8 cellular contexts compared by ENCODE assay signal in genomic region chr18:48230459-48231113, GRCh38.
DNase-seq lines count a peak whose midpoint lies in the region; ATAC-seq and TF ChIP-seq lines count a peak whose summit lies in the region.

No MANE protein-coding gene starts in this region.

- H3K27ac ChIP-seq in MM.1S (ENCODE audit: low read length) (no peak overlapping the region), osteoblast (ENCODE audit: low read depth, low read length) (no peak overlapping the region)

- DNase-seq in activated CD8-positive, alpha-beta memory T cell treated with anti-CD3 and anti-CD28 coated beads, Interleukin-2, amount 10 ng/mL, durations not matched to agents 7 days and 5 days, result peak; percentile 53
- no peak for DNase-seq in activated CD8-positive, alpha-beta memory T cell treated with anti-CD3 and anti-CD28 coated beads for 24 hours
- peak; percentile 61 for DNase-seq in MM.1S
- DNase-seq in SHP77 treated with DMSO at 0.1 percent for 48 hours (lab: John Stamatoyannopoulos, UW), result peak; percentile 64
- DNase-seq in fibroblast of gingiva (ENCODE audit: low read depth), result peak; percentile 14
- peak; percentile 90 for DNase-seq in osteoblast (ENCODE audit: insufficient read length, low spot score, missing footprints)
- no peak for DNase-seq in inferior parietal cortex (ENCODE audit: extremely low spot score)
- no peak for DNase-seq in stimulated activated effector memory CD8-positive, alpha-beta T cell treated with anti-CD3 and anti-CD28 coated beads, Interleukin-12 subunit alpha, Interleukin-12 subunit beta, amount 100 ng/mL, for 72 hours (ENCODE audit: low spot score in 2 of 2)

- H3K4me1 Mint-ChIP-seq in activated CD8-positive, alpha-beta memory T cell treated with anti-CD3 and anti-CD28 coated beads, Interleukin-2, amount 10 ng/mL, durations not matched to agents 7 days and 5 days, result peaks cover 34% of the 10 kb centered on the region
- H3K4me1 Mint-ChIP-seq in stimulated activated effector memory CD8-positive, alpha-beta T cell treated with anti-CD3 and anti-CD28 coated beads, Interleukin-12 subunit alpha, Interleukin-12 subunit beta, amount 100 ng/mL, for 72 hours, result peaks cover 21% of the 10 kb centered on the region

- H3K36me3 Mint-ChIP-seq in activated CD8-positive, alpha-beta memory T cell treated with anti-CD3 and anti-CD28 coated beads, Interleukin-2, amount 10 ng/mL, durations not matched to agents 7 days and 5 days, result no peaks in the 10 kb centered on the region
- H3K36me3 Mint-ChIP-seq in stimulated activated effector memory CD8-positive, alpha-beta T cell treated with anti-CD3 and anti-CD28 coated beads, Interleukin-12 subunit alpha, Interleukin-12 subunit beta, amount 100 ng/mL, for 72 hours, result no peaks in the 10 kb centered on the region

- no peaks in the 10 kb centered on the region for H3K9me3 Mint-ChIP-seq in activated CD8-positive, alpha-beta memory T cell treated with anti-CD3 and anti-CD28 coated beads, Interleukin-2, amount 10 ng/mL, durations not matched to agents 7 days and 5 days (ENCODE audit: low read depth)
- no peaks in the 10 kb centered on the region for H3K9me3 Mint-ChIP-seq in stimulated activated effector memory CD8-positive, alpha-beta T cell treated with anti-CD3 and anti-CD28 coated beads, Interleukin-12 subunit alpha, Interleukin-12 subunit beta, amount 100 ng/mL, for 72 hours

- CTCF ChIA-PET in activated CD8-positive, alpha-beta memory T cell treated with anti-CD3 and anti-CD28 coated beads, Interleukin-2, amount 10 ng/mL, durations not matched to agents 7 days and 5 days (lab: Charles Lee), result interaction anchor here (0.7 to 4.0 kb wide), 3 partner anchors 69 to 226 kb away, joined by 3 to 25 read pairs (median 5); no protein-coding TSS in a partner anchor

- H3K36me3 ChIP-seq in MM.1S (replicated peaks; ENCODE audit: insufficient read depth, low read length) (no peaks in the 10 kb centered on the region), osteoblast (ENCODE audit: insufficient read depth, low read length) (no peaks in the 10 kb centered on the region)

- 0 out of 2 replicates have a peak overlapping the region, but pooled peaks have one; percentile 17 for H2AFZ ChIP-seq in MM.1S (ENCODE audit: low read length)
- H2AFZ ChIP-seq in osteoblast (ENCODE audit: low read length), result no peak overlapping the region

- H3K27ac Mint-ChIP-seq in activated CD8-positive, alpha-beta memory T cell treated with anti-CD3 and anti-CD28 coated beads, Interleukin-2, amount 10 ng/mL, durations not matched to agents 7 days and 5 days, result no peak overlapping the region
- H3K27ac Mint-ChIP-seq in stimulated activated effector memory CD8-positive, alpha-beta T cell treated with anti-CD3 and anti-CD28 coated beads, Interleukin-12 subunit alpha, Interleukin-12 subunit beta, amount 100 ng/mL, for 72 hours, result no peak overlapping the region

- no peaks in the 10 kb centered on the region for H4K20me1 ChIP-seq in MM.1S (ENCODE audit: insufficient read depth, low read length)
- H4K20me1 ChIP-seq in osteoblast (ENCODE audit: insufficient read depth, low read length), result no peaks in the 10 kb centered on the region

- no peak overlapping the region for H3K9ac ChIP-seq in MM.1S (ENCODE audit: low read length)

- H3K9me3 ChIP-seq in MM.1S (replicated peaks; ENCODE audit: insufficient read depth, low read length) (no peaks in the 10 kb centered on the region), osteoblast (ENCODE audit: low read depth, low read length) (no peaks in the 10 kb centered on the region)

- TF ChIP-seq CTCF in MM.1S (IDR thresholded peaks at IDR 0.05; ENCODE audit: low read length) (peak; percentile 67), osteoblast (IDR thresholded peaks at IDR 0.05; ENCODE audit: extremely low read depth, low read depth, low read length) (peak; percentile 73)

- no peak overlapping the region for H3K4me2 ChIP-seq in MM.1S (ENCODE audit: low read depth, low read length)
- H3K4me2 ChIP-seq in osteoblast (ENCODE audit: insufficient read depth, low read length), result no peak overlapping the region

- ATAC-seq in activated CD8-positive, alpha-beta memory T cell treated with anti-CD3 and anti-CD28 coated beads, Interleukin-2, amount 10 ng/mL, durations not matched to agents 7 days and 5 days, result no peak
- ATAC-seq in stimulated activated effector memory CD8-positive, alpha-beta T cell treated with anti-CD3 and anti-CD28 coated beads, Interleukin-12 subunit alpha, Interleukin-12 subunit beta, amount 100 ng/mL, for 72 hours, result no peak

- H3K4me3 ChIP-seq in MM.1S (ENCODE audit: low read length), result no peak overlapping the region
- H3K4me3 ChIP-seq in osteoblast (ENCODE audit: insufficient read depth, low read length), result no peak overlapping the region

- H3F3A ChIP-seq in MM.1S (ENCODE audit: insufficient read depth, low read length), result 0 out of 2 replicates have a peak, but pooled peaks cover 13% of the 10 kb centered on the region

- H3K79me2 ChIP-seq in MM.1S (ENCODE audit: low read length), result no peaks in the 10 kb centered on the region
- H3K79me2 ChIP-seq in osteoblast (ENCODE audit: insufficient read depth, low read length), result no peaks in the 10 kb centered on the region

- no peaks in the 10 kb centered on the region for H3K27me3 ChIP-seq in MM.1S (replicated peaks; ENCODE audit: insufficient read depth, low read length)
- peaks cover 11% of the 10 kb centered on the region for H3K27me3 ChIP-seq in osteoblast (ENCODE audit: insufficient read depth, low read length)

- peaks cover 15% of the 10 kb centered on the region for H3K27me3 Mint-ChIP-seq in activated CD8-positive, alpha-beta memory T cell treated with anti-CD3 and anti-CD28 coated beads, Interleukin-2, amount 10 ng/mL, durations not matched to agents 7 days and 5 days

- H3K4me1 ChIP-seq in MM.1S (ENCODE audit: low read length) (peaks cover 21% of the 10 kb centered on the region), osteoblast (ENCODE audit: insufficient read depth, low read length) (no peaks in the 10 kb centered on the region)

- no peaks in the 10 kb centered on the region for H3K9me2 ChIP-seq in MM.1S (replicated peaks; ENCODE audit: insufficient read depth, low read length)

- H3K4me3 Mint-ChIP-seq in activated CD8-positive, alpha-beta memory T cell treated with anti-CD3 and anti-CD28 coated beads, Interleukin-2, amount 10 ng/mL, durations not matched to agents 7 days and 5 days, result no peak overlapping the region
- no peak overlapping the region for H3K4me3 Mint-ChIP-seq in stimulated activated effector memory CD8-positive, alpha-beta T cell treated with anti-CD3 and anti-CD28 coated beads, Interleukin-12 subunit alpha, Interleukin-12 subunit beta, amount 100 ng/mL, for 72 hours

Comparison
In these comparisons a context has a peak if more than half of its experiments do, and no peak if none do; other contexts are left out.
1. DNase-seq: peak in activated CD8-positive, alpha-beta memory T cell treated with anti-CD3 and anti-CD28 coated beads, Interleukin-2, amount 10 ng/mL, durations not matched to agents 7 days and 5 days (single experiment), MM.1S (single experiment), SHP77 treated with DMSO at 0.1 percent for 48 hours (single experiment), fibroblast of gingiva (single experiment) and osteoblast (single experiment); none in activated CD8-positive, alpha-beta memory T cell treated with anti-CD3 and anti-CD28 coated beads for 24 hours (single experiment), inferior parietal cortex (single experiment) and stimulated activated effector memory CD8-positive, alpha-beta T cell treated with anti-CD3 and anti-CD28 coated beads, Interleukin-12 subunit alpha, Interleukin-12 subunit beta, amount 100 ng/mL, for 72 hours (0 of 2).